In genomic region chr1:101308001-101308659, GRCh38 we compare ENCODE assay signal across 19 cellular contexts.
DNase-seq lines count a peak whose midpoint lies in the region; ATAC-seq, FAIRE-seq and TF ChIP-seq lines count a peak whose summit lies in the region.
"Had no signal": no experiment of that assay in that cellular context is flagged by ENCODE, and none has a peak within 500 bp of the region (broad histone marks: within the 10 kb centered on the region; RNA-seq: fewer than 3 reads in every experiment).

No MANE protein-coding gene starts in this region.

- peaks cover 0 to 13% (median 0%) of the 10 kb centered on the region in 6 donors for H3K36me3 ChIP-seq in spleen
- H3K36me3 ChIP-seq: prostate gland had no signal

- H3K4me1 ChIP-seq in spleen: peaks cover 18 to 62% (median 53%) of the 10 kb centered on the region in 6 donors
- H3K4me1 ChIP-seq: prostate gland had no signal

- H3K27ac Mint-ChIP-seq in activated naive CD8-positive, alpha-beta T cell treated with anti-CD3 and anti-CD28 coated beads, Interleukin-2, amount 10 ng/mL, durations not matched to agents 7 days and 5 days: peak overlapping the region; percentile 96

- TF ChIP-seq CTCF in spleen (IDR thresholded peaks at IDR 0.05 in 8 of 11, conservative IDR thresholded peaks at IDR 0.05 in 3 of 11): no peak

- POLR2A ChIA-PET in activated naive CD8-positive, alpha-beta T cell treated with anti-CD3 and anti-CD28 coated beads, Interleukin-2, amount 10 ng/mL, durations not matched to agents 7 days and 5 days (lab: Charles Lee): interaction anchor here (1.7 kb wide), 1 partner anchor 8 kb away, joined by 4 read pairs; no protein-coding TSS in a partner anchor

- peak; percentile 82 for FAIRE-seq in GM18507 (lab: Jason Lieb, UNC)
- FAIRE-seq: A204.1, small intestine, urothelium cell line had no signal

- H3K4me3 Mint-ChIP-seq in activated naive CD8-positive, alpha-beta T cell treated with anti-CD3 and anti-CD28 coated beads, Interleukin-2, amount 10 ng/mL, durations not matched to agents 7 days and 5 days: peak overlapping the region; percentile 76

- 64 to 77% (median 69%) methylated on average over 5 to 6 of the region's 6 CpGs for WGBS in spleen, 5 donors

- peaks cover 56% of the 10 kb centered on the region for H3K4me1 Mint-ChIP-seq in activated naive CD8-positive, alpha-beta T cell treated with anti-CD3 and anti-CD28 coated beads, Interleukin-2, amount 10 ng/mL, durations not matched to agents 7 days and 5 days

- H3K9me3 Mint-ChIP-seq in activated naive CD8-positive, alpha-beta T cell treated with anti-CD3 and anti-CD28 coated beads, Interleukin-2, amount 10 ng/mL, durations not matched to agents 7 days and 5 days: no peaks in the 10 kb centered on the region
- H3K9me3 Mint-ChIP-seq: activated CD4-positive, alpha-beta T cell treated with anti-CD3 and anti-CD28 coated beads, Interleukin-2, amount 10 ng/mL, durations not matched to agents 24 days and 14 days had no signal

- H3K36me3 Mint-ChIP-seq in activated naive CD8-positive, alpha-beta T cell treated with anti-CD3 and anti-CD28 coated beads, Interleukin-2, amount 10 ng/mL, durations not matched to agents 7 days and 5 days: no peaks in the 10 kb centered on the region

- peak overlapping the region; percentile 78 to 89 (median 81) for H3K27ac ChIP-seq in spleen
- H3K27ac ChIP-seq: coronary artery, PC-9, prostate gland had no signal

- TF ChIP-seq POLR2A in spleen (IDR thresholded peaks at IDR 0.05): no peak

- H3K27me3 Mint-ChIP-seq in activated naive CD8-positive, alpha-beta T cell treated with anti-CD3 and anti-CD28 coated beads, Interleukin-2, amount 10 ng/mL, durations not matched to agents 7 days and 5 days: no peaks in the 10 kb centered on the region

- intact Hi-C loops in spleen (cut with DNase I; ENCODE audit: low total_unique reads): no loop called here

- H3K27me3 ChIP-seq in spleen (replicated peaks in 1 of 7): no peaks in the 10 kb centered on the region

- H3K4me3 ChIP-seq in spleen: peak overlapping the region in 3 of 8 donors; percentile 17 to 63 (median 42)
- H3K4me3 ChIP-seq: coronary artery, PC-9, prostate gland had no signal

- ATAC-seq in activated naive CD8-positive, alpha-beta T cell treated with anti-CD3 and anti-CD28 coated beads, Interleukin-2, amount 10 ng/mL, durations not matched to agents 7 days and 5 days (ENCODE audit: low read depth): no peak
- ATAC-seq in HG03045 (IDR thresholded peaks at IDR 0.05; ENCODE audit: unreplicated experiment): no peak

- peak; percentile 48 for DNase-seq in activated CD8-positive, alpha-beta memory T cell treated with anti-CD3 and anti-CD28 coated beads, Interleukin-2, amount 50 U/mL, for 4 hours
- DNase-seq in activated CD8-positive, alpha-beta memory T cell treated with anti-CD3 and anti-CD28 coated beads, Interleukin-2, amount 50 U/mL, for 48 hours: no peak
- DNase-seq in GM18507 (ENCODE audit: extremely low spot score, insufficient read length, low read depth): no peak
- no peak for DNase-seq in activated naive CD8-positive, alpha-beta T cell treated with anti-CD3 and anti-CD28 coated beads, Interleukin-2, amount 10 ng/mL, durations not matched to agents 7 days and 5 days
- DNase-seq in spleen: no peak
- no peak for DNase-seq in NCI-H2196 treated with DMSO at 0.1 percent for 48 hours (lab: John Stamatoyannopoulos, UW; ENCODE audit: unreplicated experiment)
- DNase-seq in amygdala (lab: John Stamatoyannopoulos, UW): no peak
- DNase-seq: activated effector memory CD4-positive, alpha-beta T cell treated with anti-CD3 and anti-CD28 coated beads, Interleukin-2, amount 50 U/mL, for 16 hours; foreskin melanocyte; NCI-H2081 treated with DMSO at 0.1 percent for 48 hours; NCI-H748 treated with DMSO at 0.1 percent for 48 hours; PC-9; small intestine had no signal

- H3K9me3 ChIP-seq in spleen: no peaks in the 10 kb centered on the region
- H3K9me3 ChIP-seq: prostate gland had no signal
